18 cellular contexts compared by ENCODE assay signal in the genomic region with DNA sequence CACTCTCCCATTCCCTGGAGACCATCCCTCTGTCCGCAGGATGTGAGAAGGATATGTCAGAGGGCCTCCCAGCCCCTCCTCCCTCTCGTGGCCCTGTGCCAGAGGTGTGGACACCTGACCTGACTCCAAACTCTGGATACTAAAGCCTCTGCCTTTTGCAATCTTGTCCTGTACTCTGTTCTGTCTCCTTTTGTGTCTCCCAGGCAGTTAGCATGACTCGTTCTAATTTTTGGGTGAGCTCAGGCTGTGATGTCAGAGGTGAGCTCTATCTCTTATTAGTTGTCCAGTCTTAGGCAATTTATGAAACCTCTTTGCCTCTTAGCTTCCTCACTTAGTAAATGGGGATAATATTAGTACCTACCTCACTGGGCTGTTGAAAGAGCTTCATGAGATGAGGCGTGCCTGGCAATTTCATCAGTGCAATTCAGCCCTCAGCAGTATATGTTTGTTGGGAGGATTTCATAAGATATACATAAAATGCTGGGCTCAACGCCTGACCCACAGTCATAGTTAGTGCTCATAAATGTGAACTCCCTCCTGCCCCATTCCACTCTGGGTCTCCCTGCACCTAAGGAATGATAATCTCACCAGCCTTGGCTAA. TPM values are rescaled to one million over a fixed set of nuclear protein-coding genes. Genes with fewer than 3 reads are reported as not detected.
DNase-seq lines count a peak whose midpoint lies in the region; ATAC-seq and TF ChIP-seq lines count a peak whose summit lies in the region.
"Had no signal": no experiment of that assay in that cellular context is flagged by ENCODE, and none has a peak within 500 bp of the region (broad histone marks: within the 10 kb centered on the region; RNA-seq: fewer than 3 reads in every experiment).

No MANE protein-coding gene starts in this region.

- H2AFZ ChIP-seq in GM23248 (no peak overlapping the region), GM23338 (no peak overlapping the region)
- H2AFZ ChIP-seq: parathyroid adenoma had no signal

- H3K4me1 Mint-ChIP-seq in GM23338 = peaks cover 9% of the 10 kb centered on the region
- H3K4me1 Mint-ChIP-seq: CD8-positive, alpha-beta memory T cell; memory B cell; stimulated activated naive CD8-positive, alpha-beta T cell treated with anti-CD3 and anti-CD28 coated beads, Interleukin-15, amount 100 ng/mL, for 72 hours had no signal

- peaks cover 3% of the 10 kb centered on the region; the same call in 1 of the 3 replicates for H3K9me3 Mint-ChIP-seq in GM23338
- H3K9me3 Mint-ChIP-seq: CD8-positive, alpha-beta memory T cell; memory B cell; stimulated activated naive CD8-positive, alpha-beta T cell treated with anti-CD3 and anti-CD28 coated beads, Interleukin-15, amount 100 ng/mL, for 72 hours had no signal

- peaks cover 21% of the 10 kb centered on the region for H3K4me1 ChIP-seq in GM23248 (ENCODE audit: insufficient read depth)
- H3K4me1 ChIP-seq in adrenal gland (replicated peaks in 1 of 2) = no peaks in the 10 kb centered on the region
- H3K4me1 ChIP-seq in GM23338 (ENCODE audit: insufficient read depth) = peaks cover 8% of the 10 kb centered on the region
- H3K4me1 ChIP-seq: parathyroid adenoma had no signal

- H3K27me3 ChIP-seq in GM23248 (replicated peaks; ENCODE audit: insufficient read depth) (no peaks in the 10 kb centered on the region), adrenal gland (no peaks in the 10 kb centered on the region), GM23338 (ENCODE audit: insufficient read depth) (no peaks in the 10 kb centered on the region)

- TF ChIP-seq CTCF in RWPE1 (conservative IDR thresholded peaks at IDR 0.05; ENCODE audit: low read depth) (no peak), fibroblast of mammary gland (conservative IDR thresholded peaks at IDR 0.05; ENCODE audit: control insufficient read depth, insufficient read depth, low read depth, low read length) (no peak), retinal pigment epithelial cell (conservative IDR thresholded peaks at IDR 0.05; ENCODE audit: low read depth, low read length) (no peak), adrenal gland (IDR thresholded peaks at IDR 0.05) (no peak), GM23338 (conservative IDR thresholded peaks at IDR 0.05; ENCODE audit: low read depth in 2 of 2) (no peak)

- POLR2A ChIA-PET in RWPE1 (lab: Yijun Ruan, JAX; ENCODE audit: low non-redundant PET) = interaction anchor here (0.5 to 1.1 kb wide), 3 partner anchors 11 to 41 kb away, joined by 3 to 5 read pairs (median 5); no protein-coding TSS in a partner anchor

- in situ Hi-C loops in GM23248 (cut with MboI) = no loop called here

- H3K27ac Mint-ChIP-seq in GM23338 = no peak overlapping the region
- H3K27ac Mint-ChIP-seq: memory B cell; stimulated activated naive CD8-positive, alpha-beta T cell treated with anti-CD3 and anti-CD28 coated beads, Interleukin-15, amount 100 ng/mL, for 72 hours had no signal

- H3K9me3 ChIP-seq in GM23248 (ENCODE audit: low read depth) = no peaks in the 10 kb centered on the region
- H3K9me3 ChIP-seq in adrenal gland (replicated peaks in 1 of 3) = no peaks in the 10 kb centered on the region

- intact Hi-C loops in adrenal gland (cut with DNase I) = no loop called here

- H3K36me3 ChIP-seq in GM23248 (ENCODE audit: low read depth) = no peaks in the 10 kb centered on the region; the same call in 1 of the 2 replicates
- H3K36me3 ChIP-seq in adrenal gland (replicated peaks in 1 of 2) = no peaks in the 10 kb centered on the region
- H3K36me3 ChIP-seq in GM23338 (ENCODE audit: insufficient read depth) = no peaks in the 10 kb centered on the region
- H3K36me3 ChIP-seq: WERI-Rb-1 had no signal

- peaks cover 4% of the 10 kb centered on the region for H3K27me3 Mint-ChIP-seq in GM23338 (ENCODE audit: insufficient read depth, low read depth, poor library complexity)

- H4K20me1 ChIP-seq in GM23248 (ENCODE audit: insufficient read depth) (no peaks in the 10 kb centered on the region), GM23338 (replicated peaks; ENCODE audit: insufficient read depth) (no peaks in the 10 kb centered on the region)

- H3K9ac ChIP-seq in GM23248 = peak overlapping the region; percentile 27; the same call in 1 of the 2 replicates
- H3K9ac ChIP-seq: parathyroid adenoma had no signal

- CTCF ChIA-PET in RWPE1 (lab: Yijun Ruan, JAX) = interaction anchor here (0.8 to 2.0 kb wide), 4 partner anchors 15 to 28 kb away, joined by 3 to 13 read pairs (median 4); no protein-coding TSS in a partner anchor

- 43 to 46% methylated on average over 5 of the region's 5 CpGs for WGBS in GM23248 (ENCODE audit: low coverage in 1 of 2, low lambda C conversion rate in 2 of 2, missing lambda C conversion rate in 2 of 2), 2 experiments
- WGBS in adrenal gland, 4 donors = 43 to 63% (median 55%) methylated on average over 5 of the region's 5 CpGs

- H3K4me2 ChIP-seq in GM23248 (ENCODE audit: unreplicated experiment) (no peak overlapping the region), GM23338 (no peak overlapping the region)

- no peak for ATAC-seq in HG03457 (IDR thresholded peaks at IDR 0.05; ENCODE audit: unreplicated experiment)
- ATAC-seq in GM23338 = no peak
- ATAC-seq: Right ventricle myocardium inferior; stimulated activated naive CD8-positive, alpha-beta T cell treated with anti-CD3 and anti-CD28 coated beads, Interleukin-15, amount 100 ng/mL, for 72 hours had no signal

- no peak overlapping the region for H3K4me3 Mint-ChIP-seq in GM23338
- H3K4me3 Mint-ChIP-seq: CD8-positive, alpha-beta memory T cell; memory B cell; stimulated activated naive CD8-positive, alpha-beta T cell treated with anti-CD3 and anti-CD28 coated beads, Interleukin-15, amount 100 ng/mL, for 72 hours had no signal

- H3K9me2 ChIP-seq in GM23248 (ENCODE audit: insufficient read depth) (no peaks in the 10 kb centered on the region), GM23338 (ENCODE audit: insufficient read depth) (no peaks in the 10 kb centered on the region)

- H3K27ac ChIP-seq in GM23248 (peak overlapping the region; percentile 70), RWPE1 (peak overlapping the region; percentile 86), adrenal gland (peak overlapping the region in 1 of 5 donors; percentile 49), GM23338 (ENCODE audit: low read depth) (no peak overlapping the region)
- H3K27ac ChIP-seq: parathyroid adenoma, WERI-Rb-1 had no signal

- peak; percentile 89 for DNase-seq in GM23248
- DNase-seq in RWPE1 (ENCODE audit: low spot score) = no peak
- DNase-seq in fibroblast of mammary gland (ENCODE audit: low read depth) = peak; percentile 87
- peak; percentile 89 for DNase-seq in retinal pigment epithelial cell (ENCODE audit: low read depth)
- DNase-seq in adrenal gland = no peak
- no peak for DNase-seq in pons (ENCODE audit: low spot score)
- DNase-seq in GM23338 (ENCODE audit: low spot score) = no peak
- DNase-seq: amniotic stem cell; CD8-positive, alpha-beta memory T cell; hypothalamus; NCI-H446; stimulated activated CD4-positive, alpha-beta T cell treated with anti-CD3 and anti-CD28 coated beads, Interleukin-2, amount 100 ng/mL, for 48 hours; stimulated activated naive CD8-positive, alpha-beta T cell treated with anti-CD3 and anti-CD28 coated beads, Interleukin-15, amount 100 ng/mL, for 72 hours; WERI-Rb-1 had no signal

- H3K4me3 ChIP-seq in GM23248 (no peak overlapping the region), fibroblast of mammary gland (ENCODE audit: control insufficient read depth, low read depth, low read length) (no peak overlapping the region), retinal pigment epithelial cell (ENCODE audit: low read length) (no peak overlapping the region), adrenal gland (no peak overlapping the region), GM23338 (no peak overlapping the region)

- H3F3A ChIP-seq in GM23248 (ENCODE audit: insufficient read depth) (peaks cover 41% of the 10 kb centered on the region), GM23338 (replicated peaks; ENCODE audit: low read depth) (0 out of 2 replicates have a peak, but pooled peaks cover 2% of the 10 kb centered on the region)

- no peak for TF ChIP-seq POLR2A in adrenal gland (IDR thresholded peaks at IDR 0.05)

- peaks cover 11% of the 10 kb centered on the region for H3K36me3 Mint-ChIP-seq in GM23338 (ENCODE audit: low read depth)
- H3K36me3 Mint-ChIP-seq: CD8-positive, alpha-beta memory T cell; memory B cell had no signal

- H3K79me2 ChIP-seq in GM23248 (ENCODE audit: insufficient read depth) = no peaks in the 10 kb centered on the region
- H3K79me2 ChIP-seq in GM23338 (replicated peaks; ENCODE audit: insufficient read depth) = no peaks in the 10 kb centered on the region
- H3K79me2 ChIP-seq: parathyroid adenoma had no signal

RNA-seq across cellular contexts. Expression of a gene that starts 10.9 kb away (rescaled TPM):
- 64.8 and 66.3 TPM in 2 replicates for total RNA-seq in GM23248 (2014; rRNA removed; shearing (Covaris generic))
- polyA plus RNA-seq in GM23248 (2016; fragmentation: Nextera tagmentation; extraction: Ambion mirVana) = 27.6 and 29.4 TPM in 2 replicates
- 10 to 100 TPM in 4 of 8 donors, 1 to 10 TPM in 4; 4.2 to 23.5 (median 10.2) TPM for total RNA-seq in adrenal gland
- 10 to 100 TPM in 2 of 3 donors, 1 to 10 TPM in 1; 6.3 to 11.7 (median 10.7) TPM for polyA plus RNA-seq in adrenal gland
- 19.3 and 23.7 TPM in 2 replicates for total RNA-seq in GM23338 (2014; rRNA removed; shearing (Covaris generic))
- polyA plus RNA-seq in GM23338 (2016; fragmentation: Nextera tagmentation; extraction: Ambion mirVana) = 7.3 and 8.7 TPM in 2 replicates

RNA-seq across cellular contexts. Expression of a gene that starts 12.5 kb away (rescaled TPM):
- 20.6 and 32.6 TPM in 2 replicates for total RNA-seq in GM23248 (2014; rRNA removed; shearing (Covaris generic))
- polyA plus RNA-seq in GM23248 (2016; fragmentation: Nextera tagmentation; extraction: Ambion mirVana) (15.9 and 17.2 TPM in 2 replicates), adrenal gland (10 to 100 TPM; 23.6 to 39.3 (median 31.7) TPM), GM23338 (2016; fragmentation: Nextera tagmentation; extraction: Ambion mirVana) (13.3 and 15.0 TPM in 2 replicates)
- 10 to 100 TPM; 26.7 to 45.3 (median 32.4) TPM for total RNA-seq in adrenal gland
- 20.7 and 25.8 TPM in 2 replicates for total RNA-seq in GM23338 (2014; rRNA removed; shearing (Covaris generic))

RNA-seq across cellular contexts. Expression of a gene that starts 37.4 kb away (rescaled TPM):
- total RNA-seq in GM23248 (2014; rRNA removed; shearing (Covaris generic)) = 13.4 and 33.8 TPM in 2 replicates
- 30.5 and 31.4 TPM in 2 replicates for polyA plus RNA-seq in GM23248 (2016; fragmentation: Nextera tagmentation; extraction: Ambion mirVana)
- 10 to 100 TPM; 13.1 to 73.6 (median 26.1) TPM for total RNA-seq in adrenal gland
- polyA plus RNA-seq in adrenal gland = 10 to 100 TPM; 15.4 to 19.7 (median 15.7) TPM
- total RNA-seq in GM23338 (2014; rRNA removed; shearing (Covaris generic)) = 7.4 and 8.2 TPM in 2 replicates
- polyA plus RNA-seq in GM23338 (2016; fragmentation: Nextera tagmentation; extraction: Ambion mirVana) = 7.6 and 8.9 TPM in 2 replicates

RNA-seq across cellular contexts. Expression of a gene that starts 47.4 kb away (rescaled TPM):
- total RNA-seq in GM23248 (2014; rRNA removed; shearing (Covaris generic)) = not detected in 2 replicates
- polyA plus RNA-seq in GM23248 (2016; fragmentation: Nextera tagmentation; extraction: Ambion mirVana) (not detected in 2 replicates), adrenal gland (10 to 100 TPM in 1 of 3 donors, 1 to 10 TPM in 2; 8.0 to 43.4 (median 8.7) TPM), GM23338 (2016; fragmentation: Nextera tagmentation; extraction: Ambion mirVana) (2.4 and 3.4 TPM in 2 replicates)
- total RNA-seq in adrenal gland = 10 to 100 TPM in 2 of 8 donors, 1 to 10 TPM in 3, under 1 TPM in 3; 0.32 to 12.9 (median 1.9) TPM
- 3.5 and 5.1 TPM in 2 replicates for total RNA-seq in GM23338 (2014; rRNA removed; shearing (Covaris generic))
- total RNA-seq: CD8-positive, alpha-beta memory T cell had no signal

Comparison
In these comparisons a context has a peak if more than half of its experiments do, and no peak if none do; other contexts are left out.
1. DNase-seq: peak in GM23248 (single experiment), fibroblast of mammary gland (single experiment) and retinal pigment epithelial cell (single experiment); none in RWPE1 (single experiment), adrenal gland (0 of 7), pons (single experiment) and GM23338 (single experiment).